Comparison of ENCODE assay signal across 1 cellular context in genomic region chr14:50521912-50522341, GRCh38.
TF ChIP-seq lines count a peak whose summit lies in the region.

No MANE protein-coding gene starts in this region.

TF ChIP-seq in GM12878, 131 proteins besides CTCF, POLR2A, EP300 and RAD21 (continued from another document):
- TF ChIP-seq SKIL (IDR thresholded peaks at IDR 0.05; ENCODE audit: low read depth, poor library complexity, severe bottlenecking) (no peak), BHLHE40 (IDR thresholded peaks at IDR 0.05; ENCODE audit: borderline replicate concordance in 1 of 2, low read depth in 2 of 2, low read length in 1 of 2) (no peak), NR2F1 (conservative IDR thresholded peaks at IDR 0.05) (no peak), TCF7 (IDR thresholded peaks at IDR 0.05; ENCODE audit: borderline replicate concordance) (peak; percentile 66; the same call in 1 of the 2 replicates), ETV6 (conservative IDR thresholded peaks at IDR 0.05 in 1 of 2, IDR thresholded peaks at IDR 0.05 in 1 of 2; ENCODE audit: borderline replicate concordance in 1 of 2, low read depth in 1 of 2) (0 out of 4 replicates have a peak, but pooled peaks of 1 of the 2 experiments have one; percentile 30), SMC3 (IDR thresholded peaks at IDR 0.05; ENCODE audit: borderline replicate concordance, low read length) (no peak), CHD2 (IDR thresholded peaks at IDR 0.05; ENCODE audit: borderline replicate concordance, low read depth, low read length) (no peak), YBX1 (IDR thresholded peaks at IDR 0.05) (no peak), ZBTB11 (CRISPR knock-in tag; IDR thresholded peaks at IDR 0.05) (no peak), ZZZ3 (IDR thresholded peaks at IDR 0.05; ENCODE audit: control insufficient read depth, insufficient read length, low read depth) (no peak), MAX (IDR thresholded peaks at IDR 0.05; ENCODE audit: low read depth, low read length) (no peak)
